21 cellular contexts compared by ENCODE assay signal in the genomic region with DNA sequence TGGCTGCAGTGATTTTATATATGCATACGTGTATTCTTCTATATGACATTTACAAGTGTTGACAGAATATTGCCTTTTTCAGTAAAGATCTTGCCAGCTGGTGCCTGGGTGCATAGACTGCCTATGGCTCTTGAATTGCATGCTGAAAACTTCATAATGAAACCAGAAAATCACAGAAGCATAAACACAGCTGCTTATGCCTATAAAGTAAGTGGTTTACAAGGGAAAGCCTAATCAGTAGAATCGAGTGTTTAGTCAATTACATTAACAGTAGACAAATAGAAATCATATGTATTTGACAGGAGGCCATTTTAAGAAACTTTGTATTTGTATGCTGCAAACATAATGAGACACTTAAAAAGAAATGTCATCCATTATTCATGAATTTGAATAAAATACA.
A peak's percentile ranks its signal among the peaks of the same experiment; 100 is the strongest.
DNase-seq lines count a peak whose midpoint lies in the region; ATAC-seq and TF ChIP-seq lines count a peak whose summit lies in the region.
"Had no signal": no experiment of that assay in that cellular context is flagged by ENCODE, and none has a peak within 500 bp of the region (broad histone marks: within the 10 kb centered on the region; RNA-seq: fewer than 3 reads in every experiment).

No MANE protein-coding gene starts in this region.

- no peaks in the 10 kb centered on the region for H3K9me3 Mint-ChIP-seq in stimulated activated memory B cell treated with anti-CD40 and anti-IgM and Interleukin-4, amounts not matched to agents 10 μg/mL and 1 μg/mL and 100 μg/mL, for 72 hours
- H3K9me3 Mint-ChIP-seq in CD8-positive, alpha-beta memory T cell, result peaks cover 0 to 14% (median 2%) of the 10 kb centered on the region in 5 donors
- H3K9me3 Mint-ChIP-seq in natural killer cell, result no peaks in the 10 kb centered on the region
- H3K9me3 Mint-ChIP-seq: activated naive CD4-positive, alpha-beta T cell treated with anti-CD3 and anti-CD28 coated beads, Interleukin-2, amount 50 U/mL, for 72 hours had no signal

- no peaks in the 10 kb centered on the region for H3K4me1 ChIP-seq in CD8-positive, alpha-beta memory T cell (ENCODE audit: insufficient read depth, low read length)
- H3K4me1 ChIP-seq: right lobe of liver, transverse colon had no signal

- H3K4me3 ChIP-seq in CD8-positive, alpha-beta memory T cell (ENCODE audit: low read length), result no peak overlapping the region
- H3K4me3 ChIP-seq: ovary, right lobe of liver, transverse colon had no signal

- peak; percentile 54 for ATAC-seq in HG03175 (IDR thresholded peaks at IDR 0.05; ENCODE audit: unreplicated experiment)
- peak; percentile 49 for ATAC-seq in stimulated activated memory B cell treated with anti-CD40 and anti-IgM and Interleukin-4, amounts not matched to agents 10 μg/mL and 1 μg/mL and 100 μg/mL, for 72 hours
- ATAC-seq in natural killer cell, result no peak
- ATAC-seq: activated naive CD4-positive, alpha-beta T cell treated with anti-CD3 and anti-CD28 coated beads, Interleukin-2, amount 50 U/mL, for 72 hours; right lobe of liver; stimulated activated naive CD8-positive, alpha-beta T cell treated with anti-CD3 and anti-CD28 coated beads, Interleukin-15, Interleukin-2, amounts not matched to agents 100 U/mL and 50 U/mL, for 24 hours had no signal

- no peak for TF ChIP-seq CTCF in natural killer cell (IDR thresholded peaks at IDR 0.05)

- H3K4me3 Mint-ChIP-seq in stimulated activated memory B cell treated with anti-CD40 and anti-IgM and Interleukin-4, amounts not matched to agents 10 μg/mL and 1 μg/mL and 100 μg/mL, for 72 hours, result no peak overlapping the region
- no peak overlapping the region for H3K4me3 Mint-ChIP-seq in CD8-positive, alpha-beta memory T cell
- no peak overlapping the region for H3K4me3 Mint-ChIP-seq in natural killer cell
- H3K4me3 Mint-ChIP-seq: B cell had no signal

- DNase-seq in NCI-H2171 treated with DMSO at 0.1 percent for 48 hours (lab: John Stamatoyannopoulos, UW) (peak; percentile 13), NCI-H2171 (lab: John Stamatoyannopoulos, UW) (no peak), NCI-H1694 treated with DMSO at 0.1 percent for 48 hours (lab: John Stamatoyannopoulos, UW) (peak; percentile 15), natural killer cell (no peak)
- no peak for DNase-seq in CD8-positive, alpha-beta memory T cell
- DNase-seq in stimulated activated CD4-positive, alpha-beta T cell treated with anti-CD3 and anti-CD28 coated beads, Interleukin-1b, Interleukin-23, amount 100 ng/mL, for 48 hours, result no peak
- DNase-seq: 8988T; activated CD4-positive, alpha-beta T cell treated with anti-CD3 and anti-CD28 coated beads, Interleukin-2, amount 50 U/mL, for 4 hours; activated T-cell treated with anti-CD3 and anti-CD28 coated beads, Interleukin-2, amount 50 U/mL, for 1 hour; GDM1; naive B cell; ovary; right lobe of liver; stimulated activated naive CD8-positive, alpha-beta T cell treated with anti-CD3 and anti-CD28 coated beads, Interleukin-15, Interleukin-2, amounts not matched to agents 100 U/mL and 50 U/mL, for 24 hours; transverse colon had no signal

- H3K27ac ChIP-seq in CD8-positive, alpha-beta memory T cell (ENCODE audit: low read depth, low read length), result no peak overlapping the region
- H3K27ac ChIP-seq: HL-60, ovary, right lobe of liver, transverse colon, VCaP had no signal

- H3K36me3 Mint-ChIP-seq in stimulated activated memory B cell treated with anti-CD40 and anti-IgM and Interleukin-4, amounts not matched to agents 10 μg/mL and 1 μg/mL and 100 μg/mL, for 72 hours, result no peaks in the 10 kb centered on the region
- no peaks in the 10 kb centered on the region for H3K36me3 Mint-ChIP-seq in CD8-positive, alpha-beta memory T cell
- H3K36me3 Mint-ChIP-seq in natural killer cell, result no peaks in the 10 kb centered on the region
- H3K36me3 Mint-ChIP-seq: activated naive CD4-positive, alpha-beta T cell treated with anti-CD3 and anti-CD28 coated beads, Interleukin-2, amount 50 U/mL, for 72 hours; naive B cell had no signal

- POLR2A ChIA-PET in CD8-positive, alpha-beta memory T cell (lab: Charles Lee), result no interaction called here

- no peak overlapping the region for H3K27ac Mint-ChIP-seq in stimulated activated memory B cell treated with anti-CD40 and anti-IgM and Interleukin-4, amounts not matched to agents 10 μg/mL and 1 μg/mL and 100 μg/mL, for 72 hours
- no peak overlapping the region for H3K27ac Mint-ChIP-seq in CD8-positive, alpha-beta memory T cell
- H3K27ac Mint-ChIP-seq in natural killer cell, result no peak overlapping the region
- H3K27ac Mint-ChIP-seq: activated naive CD4-positive, alpha-beta T cell treated with anti-CD3 and anti-CD28 coated beads, Interleukin-2, amount 50 U/mL, for 72 hours; B cell; naive B cell had no signal

- no peaks in the 10 kb centered on the region for H3K9me3 ChIP-seq in CD8-positive, alpha-beta memory T cell (ENCODE audit: low read length)
- H3K9me3 ChIP-seq: ovary, right lobe of liver, transverse colon had no signal

- no peaks in the 10 kb centered on the region for H3K36me3 ChIP-seq in CD8-positive, alpha-beta memory T cell (ENCODE audit: insufficient read depth, low read length)
- H3K36me3 ChIP-seq: ovary, right lobe of liver, transverse colon had no signal

- intact Hi-C loops in natural killer cell (cut with micrococcal nuclease), result no loop called here

- peaks cover 9% of the 10 kb centered on the region for H3K27me3 Mint-ChIP-seq in stimulated activated memory B cell treated with anti-CD40 and anti-IgM and Interleukin-4, amounts not matched to agents 10 μg/mL and 1 μg/mL and 100 μg/mL, for 72 hours
- H3K27me3 Mint-ChIP-seq in CD8-positive, alpha-beta memory T cell, result peaks cover 0 to 9% of the 10 kb centered on the region in 2 donors
- peaks cover 0 to 37% of the 10 kb centered on the region in 2 donors for H3K27me3 Mint-ChIP-seq in natural killer cell (ENCODE audit: low read depth in 2 of 2)
- H3K27me3 Mint-ChIP-seq: B cell had no signal

- H3K4me1 Mint-ChIP-seq in stimulated activated memory B cell treated with anti-CD40 and anti-IgM and Interleukin-4, amounts not matched to agents 10 μg/mL and 1 μg/mL and 100 μg/mL, for 72 hours, result peaks cover 10% of the 10 kb centered on the region
- no peaks in the 10 kb centered on the region for H3K4me1 Mint-ChIP-seq in CD8-positive, alpha-beta memory T cell
- H3K4me1 Mint-ChIP-seq in natural killer cell, result no peaks in the 10 kb centered on the region

- CTCF ChIA-PET in CD8-positive, alpha-beta memory T cell (lab: Charles Lee), result no interaction called here

- H3K27me3 ChIP-seq in CD8-positive, alpha-beta memory T cell (ENCODE audit: insufficient read depth, low read length, poor library complexity, severe bottlenecking), result no peaks in the 10 kb centered on the region
- H3K27me3 ChIP-seq: transverse colon had no signal

Comparison
In these comparisons a context has a peak if more than half of its experiments do, and no peak if none do; other contexts are left out.
1. DNase-seq: peak in NCI-H2171 treated with DMSO at 0.1 percent for 48 hours (single experiment) and NCI-H1694 treated with DMSO at 0.1 percent for 48 hours (single experiment); none in NCI-H2171 (single experiment), CD8-positive, alpha-beta memory T cell (0 of 5), natural killer cell (single experiment) and stimulated activated CD4-positive, alpha-beta T cell treated with anti-CD3 and anti-CD28 coated beads, Interleukin-1b, Interleukin-23, amount 100 ng/mL, for 48 hours (single experiment).
2. ATAC-seq: peak in HG03175 (single experiment) and stimulated activated memory B cell treated with anti-CD40 and anti-IgM and Interleukin-4, amounts not matched to agents 10 μg/mL and 1 μg/mL and 100 μg/mL, for 72 hours (single experiment); none in natural killer cell (0 of 3).